12 cellular contexts compared by ENCODE assay signal in genomic region chr5:126519637-126520592, GRCh38.
A peak's percentile ranks its signal among the peaks of the same experiment; 100 is the strongest.
DNase-seq lines count a peak whose midpoint lies in the region; ATAC-seq and TF ChIP-seq lines count a peak whose summit lies in the region.
"Had no signal": no experiment of that assay in that cellular context is flagged by ENCODE, and none has a peak within 500 bp of the region (broad histone marks: within the 10 kb centered on the region; RNA-seq: fewer than 3 reads in every experiment).

No MANE protein-coding gene starts in this region.

- H3K4me3 ChIP-seq in GM23248 (0 out of 2 replicates have a peak overlapping the region, but pooled peaks have one; percentile 6), right atrium auricular region (no peak overlapping the region), sigmoid colon (peak overlapping the region in 3 of 4 donors; percentile 11 to 27 (median 25))

- H3K36me3 Mint-ChIP-seq in T-cell = no peaks in the 10 kb centered on the region

- H3K4me3 Mint-ChIP-seq in T-cell = no peak overlapping the region
- H3K4me3 Mint-ChIP-seq: T-helper 1 cell treated with Interleukin-12 subunit alpha and Interleukin-12 subunit beta and Interleukin-4 antibody, amounts not matched to agents 30 μg/mL and 1 μg/mL, for 36 hours had no signal

- H3K4me1 ChIP-seq in GM23248 (ENCODE audit: insufficient read depth) (peaks cover 31% of the 10 kb centered on the region), right atrium auricular region (peaks cover 0 to 35% of the 10 kb centered on the region in 2 donors), sigmoid colon (peaks cover 0 to 58% (median 40%) of the 10 kb centered on the region in 4 donors)

- H3K4me2 ChIP-seq in GM23248 (ENCODE audit: unreplicated experiment) = peak overlapping the region; percentile 55

- DNase-seq in GM23248 (peak; percentile 40), right atrium auricular region (ENCODE audit: low spot score) (peak; percentile 42), sigmoid colon (peak; percentile 87), T-cell (no peak)
- no peak for DNase-seq in central memory CD4-positive, alpha-beta T cell
- DNase-seq in activated CD4-positive, alpha-beta T cell treated with anti-CD3 and anti-CD28 coated beads, Interleukin-2, amount 50 U/mL, for 1 hour = no peak
- DNase-seq: GDM1; mesendoderm; stimulated activated CD8-positive, alpha-beta memory T cell treated with anti-CD3 and anti-CD28 coated beads, Interleukin-4, amount 100 ng/mL, for 48 hours had no signal

- H3K9me3 ChIP-seq in GM23248 (ENCODE audit: low read depth) = no peaks in the 10 kb centered on the region
- H3K9me3 ChIP-seq in right atrium auricular region = no peaks in the 10 kb centered on the region
- no peaks in the 10 kb centered on the region for H3K9me3 ChIP-seq in sigmoid colon

- H3K27ac ChIP-seq in GM23248 (no peak overlapping the region), VCaP (peak overlapping the region; percentile 96), right atrium auricular region (peak overlapping the region; percentile 73 to 78), sigmoid colon (peak overlapping the region; percentile 69 to 93 (median 78))

- 51 to 53% methylated on average over 6 of the region's 6 CpGs for WGBS in GM23248 (ENCODE audit: low coverage in 1 of 2, low lambda C conversion rate in 2 of 2, missing lambda C conversion rate in 2 of 2), 2 experiments
- 27 to 50% methylated on average over 6 of the region's 6 CpGs for WGBS in sigmoid colon, 2 donors

- CTCF ChIA-PET in T-cell (lab: Charles Lee) = interaction anchor here (0.6 to 1.2 kb wide), 3 partner anchors 11 to 113 kb away, joined by 3 to 4 read pairs (median 3); no protein-coding TSS in a partner anchor

- H3K9me2 ChIP-seq in GM23248 (ENCODE audit: insufficient read depth) = no peaks in the 10 kb centered on the region

- H3K79me2 ChIP-seq in GM23248 (ENCODE audit: insufficient read depth) = no peaks in the 10 kb centered on the region

- no peak overlapping the region for H3K9ac ChIP-seq in GM23248

- in situ Hi-C loops in GM23248 (cut with MboI) = no loop called here

- H4K20me1 ChIP-seq in GM23248 (ENCODE audit: insufficient read depth) = no peaks in the 10 kb centered on the region

- peaks cover 0 to 11% (median 3%) of the 10 kb centered on the region in 3 donors for H3K4me1 Mint-ChIP-seq in T-cell

- H2AFZ ChIP-seq in GM23248 = peak overlapping the region; percentile 24

- peaks cover 0 to 4% of the 10 kb centered on the region in 2 donors for H3K27me3 Mint-ChIP-seq in T-cell

- no peak overlapping the region for H3K27ac Mint-ChIP-seq in T-cell
- H3K27ac Mint-ChIP-seq: T-helper 1 cell treated with Interleukin-12 subunit alpha and Interleukin-12 subunit beta and Interleukin-4 antibody, amounts not matched to agents 30 μg/mL and 1 μg/mL, for 36 hours had no signal

- H3K27me3 ChIP-seq in GM23248 (replicated peaks; ENCODE audit: insufficient read depth) (no peaks in the 10 kb centered on the region), right atrium auricular region (no peaks in the 10 kb centered on the region), sigmoid colon (no peaks in the 10 kb centered on the region)

- TF ChIP-seq CTCF in VCaP (conservative IDR thresholded peaks at IDR 0.05) = no peak
- TF ChIP-seq CTCF in right atrium auricular region (IDR thresholded peaks at IDR 0.05) = no peak
- no peak for TF ChIP-seq CTCF in sigmoid colon (IDR thresholded peaks at IDR 0.05)

- H3K36me3 ChIP-seq in GM23248 (ENCODE audit: low read depth) (no peaks in the 10 kb centered on the region), right atrium auricular region (no peaks in the 10 kb centered on the region), sigmoid colon (no peaks in the 10 kb centered on the region)

- TF ChIP-seq POLR2A in sigmoid colon (IDR thresholded peaks at IDR 0.05) = no peak

- intact Hi-C loops in sigmoid colon (cut with DNase I) = loop anchor here (5.0 kb wide), 1 partner anchor 103 kb away; no protein-coding TSS in a partner anchor

- TF ChIP-seq EP300 in sigmoid colon (IDR thresholded peaks at IDR 0.05) = peak in 3 of 4 donors; percentile 24 to 36 (median 25)

- H3K9me3 Mint-ChIP-seq in T-cell = no peaks in the 10 kb centered on the region
- H3K9me3 Mint-ChIP-seq: T-helper 1 cell treated with Interleukin-12 subunit alpha and Interleukin-12 subunit beta and Interleukin-4 antibody, amounts not matched to agents 30 μg/mL and 1 μg/mL, for 36 hours had no signal

- POLR2A ChIA-PET in T-cell (lab: Charles Lee) = no interaction called here

- ATAC-seq in HG02678 (IDR thresholded peaks at IDR 0.05; ENCODE audit: unreplicated experiment) (no peak), T-cell (replicated peaks in 1 of 4) (no peak)

- H3F3A ChIP-seq in GM23248 (ENCODE audit: insufficient read depth) = peaks cover 18% of the 10 kb centered on the region

Comparison
In these comparisons a context has a peak if more than half of its experiments do, and no peak if none do; other contexts are left out.
1. DNase-seq: peak in GM23248 (single experiment), right atrium auricular region (single experiment) and sigmoid colon (single experiment); none in central memory CD4-positive, alpha-beta T cell (single experiment), activated CD4-positive, alpha-beta T cell treated with anti-CD3 and anti-CD28 coated beads, Interleukin-2, amount 50 U/mL, for 1 hour (single experiment) and T-cell (0 of 34).
2. H3K4me3 ChIP-seq: peak in GM23248 (single experiment) and sigmoid colon (3 of 4); none in right atrium auricular region (0 of 2).